In the genomic region with DNA sequence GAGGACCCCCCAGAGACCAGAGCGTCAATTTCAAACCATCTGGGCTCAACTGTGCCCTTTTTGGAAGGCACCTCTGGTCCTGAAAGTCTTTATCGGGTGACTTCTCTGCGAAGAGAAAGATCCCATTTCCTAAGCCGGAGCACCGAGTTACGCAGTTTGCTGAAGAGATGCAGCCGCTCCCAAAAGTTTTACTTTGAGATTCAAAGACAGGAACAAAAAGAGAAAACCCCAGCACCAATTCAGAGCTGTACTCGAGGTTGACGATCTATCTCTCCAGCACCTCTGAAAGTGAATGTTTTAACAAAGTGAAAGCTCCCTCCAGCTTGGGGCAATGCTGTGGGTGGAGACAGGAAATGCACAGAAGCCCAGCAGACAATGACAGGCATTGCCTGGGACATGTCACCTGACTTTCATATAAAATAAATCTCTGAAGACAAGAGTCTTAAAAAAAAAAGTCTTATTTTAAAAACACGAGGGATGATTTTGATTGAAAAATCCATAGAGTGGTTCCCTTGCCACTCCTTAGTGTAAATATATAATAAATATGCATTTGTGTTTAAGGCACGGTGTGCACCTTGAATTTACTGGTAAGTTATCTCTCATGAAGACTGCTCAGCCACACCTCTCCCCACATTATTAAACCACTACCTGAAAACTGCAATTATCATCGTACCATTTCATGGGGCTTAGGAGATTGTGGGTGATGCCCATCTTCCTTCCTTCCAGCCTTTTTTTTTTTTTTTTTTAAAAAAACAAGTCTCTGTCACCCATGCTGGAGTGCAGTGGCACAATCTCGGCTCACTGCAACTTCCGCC, we compare ENCODE assay signal across 8 cellular contexts.
DNase-seq lines count a peak whose midpoint lies in the region; ATAC-seq lines count a peak whose summit lies in the region.

No MANE protein-coding gene starts in this region.

- 11 to 19% methylated on average over 4 to 7 of the region's 14 CpGs for WGBS in mesodermal cell (ENCODE audit: insufficient coverage in 2 of 2), 2 experiments

- H3K36me3 ChIP-seq in mesodermal cell (ENCODE audit: control insufficient read depth, insufficient read depth, low read length) = peaks cover 49% of the 10 kb centered on the region

- H3K9me3 Mint-ChIP-seq in IgD-negative memory B cell = peaks cover 0 to 2% (median 0%) of the 10 kb centered on the region in 3 donors

- H3K27me3 Mint-ChIP-seq in IgD-negative memory B cell = no peaks in the 10 kb centered on the region

- peaks cover 50% of the 10 kb centered on the region for H3K4me1 ChIP-seq in mesodermal cell (ENCODE audit: control insufficient read depth, insufficient read depth, low read length, poor library complexity, severe bottlenecking)

- H3K4me3 Mint-ChIP-seq in IgD-negative memory B cell = peak overlapping the region; percentile 82 to 94 (median 91)

- peak; percentile 79 for ATAC-seq in GM21360 (IDR thresholded peaks at IDR 0.05; ENCODE audit: unreplicated experiment)

- peak overlapping the region; percentile 98 to 100 (median 99) for H3K27ac Mint-ChIP-seq in IgD-negative memory B cell

- peaks cover 10% of the 10 kb centered on the region for H3K36me3 Mint-ChIP-seq in IgD-negative memory B cell

- H3K4me3 ChIP-seq in mesodermal cell (ENCODE audit: extremely low read depth, insufficient read depth, low read length, poor library complexity, severe bottlenecking) = peak overlapping the region; percentile 9

- DNase-seq in AML-193 (lab: John Stamatoyannopoulos, UW) (peak; percentile 39 to 42), DMS114 treated with DMSO at 0.1 percent for 48 hours (lab: John Stamatoyannopoulos, UW; ENCODE audit: unreplicated experiment) (no peak)
- peak; percentile 67 for DNase-seq in activated CD4-positive, alpha-beta T cell treated with anti-CD3 and anti-CD28 coated beads, Interleukin-2, amount 50 U/mL, for 1 hour
- peak; percentile 58 for DNase-seq in effector CD8-positive, alpha-beta T cell (lab: John Stamatoyannopoulos, UW)
- peak; percentile 50 to 55 for DNase-seq in stimulated activated CD8-positive, alpha-beta memory T cell treated with anti-CD3 and anti-CD28 coated beads, Interleukin-4, amount 100 ng/mL, for 4 hours (ENCODE audit: low read depth in 2 of 2, low spot score in 1 of 2)

- no peaks in the 10 kb centered on the region for H3K9me3 ChIP-seq in mesodermal cell (ENCODE audit: control insufficient read depth, low read length)

- peaks cover 47 to 63% (median 57%) of the 10 kb centered on the region in 3 donors for H3K4me1 Mint-ChIP-seq in IgD-negative memory B cell

- H3K27ac ChIP-seq in mesodermal cell (ENCODE audit: low read depth, low read length, severe bottlenecking) = peak overlapping the region; percentile 96
